In genomic region chr15:66707310-66708160, GRCh38 we compare ENCODE assay signal across 9 cellular contexts. TPM values are rescaled to one million over a fixed set of nuclear protein-coding genes. Genes with fewer than 3 reads are reported as not detected.
DNase-seq lines count a peak whose midpoint lies in the region; ATAC-seq, FAIRE-seq and TF ChIP-seq lines count a peak whose summit lies in the region.
"Had no signal": no experiment of that assay in that cellular context is flagged by ENCODE, and none has a peak within 500 bp of the region (broad histone marks: within the 10 kb centered on the region; RNA-seq: fewer than 3 reads in every experiment).

No MANE protein-coding gene starts in this region.

- TF ChIP-seq POLR2A in H54 (IDR thresholded peaks at IDR 0.05; ENCODE audit: low read depth, low read length), result no peak

- WGBS in pancreas, 2 donors, result 27 to 32% methylated on average over 16 of the region's 16 CpGs

- intact Hi-C loops in pancreas (cut with DNase I), result loop anchor here in 1 of 3 donors (5.0 kb wide), 1 partner anchor 60 kb away; no protein-coding TSS in a partner anchor

- no peaks in the 10 kb centered on the region for H3K36me3 ChIP-seq in pancreas

- no peak for FAIRE-seq in pancreas (lab: Jason Lieb, UNC)
- FAIRE-seq in H54 (lab: Jason Lieb, UNC), result no peak

- H3K4me3 ChIP-seq in fibroblast of mammary gland (ENCODE audit: control insufficient read depth, low read depth, low read length) (no peak overlapping the region), pancreas (no peak overlapping the region)

- H3K27me3 ChIP-seq in pancreas, result no peaks in the 10 kb centered on the region

- ATAC-seq in pancreas, result peak; percentile 32 to 61 (median 56)
- ATAC-seq: stimulated activated effector memory CD8-positive, alpha-beta T cell treated with anti-CD3 and anti-CD28 coated beads, Interleukin-12 subunit alpha, Interleukin-12 subunit beta, amount 100 ng/mL, for 72 hours had no signal

- no peaks in the 10 kb centered on the region for H3K9me3 ChIP-seq in pancreas

- H3K27ac ChIP-seq in pancreas, result peak overlapping the region in 2 of 4 donors; percentile 15 to 28

- peak; percentile 15 for DNase-seq in DMS79 (lab: John Stamatoyannopoulos, UW)
- peak; percentile 95 for DNase-seq in NCI-H69 (lab: John Stamatoyannopoulos, UW)
- DNase-seq in fibroblast of mammary gland (ENCODE audit: low read depth), result peak; percentile 17
- DNase-seq in pancreas, result peak in 4 of 6 donors; percentile 38 to 77 (median 52)
- DNase-seq in epidermal melanocyte (ENCODE audit: insufficient read length, low spot score), result no peak
- no peak for DNase-seq in Kasumi-1 (lab: John Stamatoyannopoulos, UW)
- DNase-seq in H54 (ENCODE audit: insufficient read length, low spot score), result no peak
- no peak for DNase-seq in mesenteric fat pad (ENCODE audit: low spot score)

- TF ChIP-seq CTCF in fibroblast of mammary gland (conservative IDR thresholded peaks at IDR 0.05; ENCODE audit: control insufficient read depth, insufficient read depth, low read depth, low read length) (peak; percentile 6), pancreas (IDR thresholded peaks at IDR 0.05) (no peak)

- H3K4me1 ChIP-seq in pancreas, result peaks cover 0 to 31% (median 0%) of the 10 kb centered on the region in 3 donors

RNA-seq across cellular contexts. Expression of gene SMAD6, which starts 5.5 kb away (rescaled TPM):
- 10 to 100 TPM in 1 of 6 donors, 1 to 10 TPM in 5; 2.8 to 13.1 (median 3.7) TPM for total RNA-seq in pancreas
- 1 to 10 TPM; 2.6 to 2.7 TPM for polyA plus RNA-seq in pancreas
- total RNA-seq in mesenteric fat pad, result 32.2 TPM

Comparison
In these comparisons a context has a peak if more than half of its experiments do, and no peak if none do; other contexts are left out.
1. DNase-seq: peak in DMS79 (single experiment), NCI-H69 (single experiment), fibroblast of mammary gland (single experiment) and pancreas (4 of 6); none in epidermal melanocyte (single experiment), Kasumi-1 (0 of 2), H54 (single experiment) and mesenteric fat pad (single experiment).